8 cellular contexts compared by ENCODE assay signal in genomic region chr5:59542841-59543825, GRCh38.
DNase-seq lines count a peak whose midpoint lies in the region; ATAC-seq, FAIRE-seq and TF ChIP-seq lines count a peak whose summit lies in the region.

No MANE protein-coding gene starts in this region.

- H3K27ac ChIP-seq in pancreas, result peak overlapping the region in 3 of 4 donors; percentile 19 to 69 (median 65)

- H3K9me3 ChIP-seq in pancreas, result no peaks in the 10 kb centered on the region

- peaks cover 3 to 23% (median 18%) of the 10 kb centered on the region in 3 donors for H3K4me1 ChIP-seq in pancreas

- H3K36me3 Mint-ChIP-seq in progenitor cell of endocrine pancreas (ENCODE audit: insufficient read depth), result no peaks in the 10 kb centered on the region

- H3K27me3 Mint-ChIP-seq in progenitor cell of endocrine pancreas, result no peaks in the 10 kb centered on the region

- no peaks in the 10 kb centered on the region for H3K27me3 ChIP-seq in pancreas

- no peaks in the 10 kb centered on the region for H3K9me3 Mint-ChIP-seq in progenitor cell of endocrine pancreas (ENCODE audit: low read depth)

- TF ChIP-seq CTCF in fibroblast of pulmonary artery (IDR thresholded peaks at IDR 0.05; ENCODE audit: low read length, missing control alignments), result no peak
- no peak for TF ChIP-seq CTCF in pancreas (IDR thresholded peaks at IDR 0.05)
- TF ChIP-seq CTCF in progenitor cell of endocrine pancreas (IDR thresholded peaks at IDR 0.05; ENCODE audit: unreplicated experiment), result no peak

- H3K4me3 Mint-ChIP-seq in progenitor cell of endocrine pancreas (ENCODE audit: low read depth), result no peak overlapping the region

- intact Hi-C loops in pancreas (cut with DNase I), result no loop called here

- DNase-seq in COR-L47 (lab: John Stamatoyannopoulos, UW) (peak; percentile 5), NCI-H748 (lab: John Stamatoyannopoulos, UW; ENCODE audit: unreplicated experiment) (peak; percentile 67), fibroblast of pulmonary artery (ENCODE audit: low read depth) (peak; percentile 69), pancreas (peak in 4 of 6 donors; percentile 11 to 49 (median 30)), NCI-H1048 (lab: John Stamatoyannopoulos, UW) (no peak), erythroblast (lab: John Stamatoyannopoulos, UW) (no peak), progenitor cell of endocrine pancreas (ENCODE audit: low spot score, unreplicated experiment) (no peak), SW480 (ENCODE audit: low spot score) (no peak)

- H3K36me3 ChIP-seq in pancreas, result no peaks in the 10 kb centered on the region

- H3K4me1 Mint-ChIP-seq in progenitor cell of endocrine pancreas (ENCODE audit: low read depth), result peaks cover 6% of the 10 kb centered on the region

- FAIRE-seq in pancreas (lab: Jason Lieb, UNC), result no peak

- WGBS in pancreas, 2 donors, result 39 to 42% methylated on average over 6 of the region's 6 CpGs

- H3K4me3 ChIP-seq in fibroblast of pulmonary artery (replicated peaks; ENCODE audit: low read depth, low read length) (no peak overlapping the region), pancreas (no peak overlapping the region)

- TF ChIP-seq POLR2A in erythroblast (IDR thresholded peaks at IDR 0.05; ENCODE audit: low read length), result no peak

- no peak overlapping the region for H3K27ac Mint-ChIP-seq in progenitor cell of endocrine pancreas

- ATAC-seq in pancreas, result peak; percentile 33 to 80 (median 58)

Comparison
In these comparisons a context has a peak if more than half of its experiments do, and no peak if none do; other contexts are left out.
1. DNase-seq: peak in COR-L47 (single experiment), NCI-H748 (single experiment), fibroblast of pulmonary artery (single experiment) and pancreas (4 of 6); none in NCI-H1048 (single experiment), erythroblast (0 of 2), progenitor cell of endocrine pancreas (single experiment) and SW480 (single experiment).